In genomic region chr11:65047581-65048422, GRCh38 we compare ENCODE assay signal across 7 cellular contexts. TPM values are rescaled to one million over a fixed set of nuclear protein-coding genes. Genes with fewer than 3 reads are reported as not detected.
DNase-seq lines count a peak whose midpoint lies in the region; ATAC-seq, FAIRE-seq and TF ChIP-seq lines count a peak whose summit lies in the region.
"Had no signal": no experiment of that assay in that cellular context is flagged by ENCODE, and none has a peak within 500 bp of the region (broad histone marks: within the 10 kb centered on the region; RNA-seq: fewer than 3 reads in every experiment).

No MANE protein-coding gene starts in this region.

- intact Hi-C loops in Right ventricle myocardium inferior (cut with DNase I) = no loop called here
- intact Hi-C loops in cardiac septum (cut with DNase I) = no loop called here
- intact Hi-C loops in kidney (cut with DNase I) = no loop called here
- intact Hi-C loops in uterus (cut with DNase I; ENCODE audit: low total_unique reads) = no loop called here

- no peak overlapping the region for H3K27ac ChIP-seq in kidney (ENCODE audit: low read depth in 2 of 2, low read length in 2 of 2)
- H3K27ac ChIP-seq in uterus = peak overlapping the region; percentile 48 to 81

- in situ Hi-C loops in KBM-7 (cut with MboI; ENCODE audit: low pct_unique_long_range_greater_than_20kb, low sequenced_read_pairs) = no loop called here

- ATAC-seq in Right ventricle myocardium inferior = peak; percentile 53
- ATAC-seq in GM18868 (IDR thresholded peaks at IDR 0.05; ENCODE audit: unreplicated experiment) = no peak

- peak; percentile 74 for DNase-seq in Right ventricle myocardium inferior (ENCODE audit: missing footprints)
- DNase-seq in cardiac septum (ENCODE audit: low spot score) = no peak
- DNase-seq in kidney = no peak
- DNase-seq in uterus = peak; percentile 42 to 45
- DNase-seq in KBM-7 = no peak
- DNase-seq: MV-4-11 had no signal

- FAIRE-seq in kidney (lab: Jason Lieb, UNC) = no peak

- peaks cover 0 to 4% of the 10 kb centered on the region in 2 donors for H3K4me1 ChIP-seq in kidney (ENCODE audit: control insufficient read depth in 1 of 2, insufficient read depth in 1 of 2, low read depth in 1 of 2, low read length in 2 of 2)
- no peaks in the 10 kb centered on the region for H3K4me1 ChIP-seq in uterus

- no peaks in the 10 kb centered on the region for H3K36me3 ChIP-seq in kidney (ENCODE audit: control insufficient read depth in 1 of 2, insufficient read depth in 2 of 2, low read length in 2 of 2)
- no peaks in the 10 kb centered on the region for H3K36me3 ChIP-seq in uterus

- TF ChIP-seq POLR2A in uterus (IDR thresholded peaks at IDR 0.05) = no peak

- H3K27me3 ChIP-seq in uterus = no peaks in the 10 kb centered on the region

- H3K4me3 ChIP-seq in kidney (ENCODE audit: low read length in 2 of 2) (peak overlapping the region; percentile 45 to 58), uterus (peak overlapping the region; percentile 38 to 48)

- H3K9me3 ChIP-seq in kidney (ENCODE audit: control insufficient read depth in 1 of 2, low read length in 2 of 2) = no peaks in the 10 kb centered on the region
- H3K9me3 ChIP-seq in uterus = no peaks in the 10 kb centered on the region

- peak overlapping the region in 1 of 2 donors; percentile 26 for H3K9ac ChIP-seq in kidney (ENCODE audit: low read length in 2 of 2)

- TF ChIP-seq CTCF in kidney (IDR thresholded peaks at IDR 0.05; ENCODE audit: borderline replicate concordance, extremely low read depth, insufficient read depth) (no peak), uterus (IDR thresholded peaks at IDR 0.05) (no peak)

RNA-seq across cellular contexts. Expression of gene SAC3D1, which starts 6.8 kb away (rescaled TPM):
- 7.5 TPM for total RNA-seq in Right ventricle myocardium inferior
- total RNA-seq in cardiac septum = 5.0 TPM
- 6.8 TPM for total RNA-seq in kidney
- polyA plus RNA-seq in kidney (ENCODE audit: insufficient read depth, low read depth, low replicate concordance) = 13.4 TPM
- 10 to 100 TPM in 1 of 4 donors, 1 to 10 TPM in 3; 1.5 to 22.3 (median 7.9) TPM for total RNA-seq in uterus

RNA-seq across cellular contexts. Expression of gene NAALADL1, which starts 10.6 kb away (rescaled TPM):
- total RNA-seq in Right ventricle myocardium inferior = 3.4 TPM
- total RNA-seq in cardiac septum = 3.5 TPM
- 9.4 TPM for total RNA-seq in kidney
- 17.1 TPM for polyA plus RNA-seq in kidney (ENCODE audit: insufficient read depth, low read depth, low replicate concordance)
- 10 to 100 TPM in 2 of 4 donors, under 1 TPM in 2; 0.59 to 37.1 (median 17.6) TPM for total RNA-seq in uterus

RNA-seq across cellular contexts. Expression of gene SNX15, which starts 20.6 kb away (rescaled TPM):
- total RNA-seq in Right ventricle myocardium inferior = 18.3 TPM
- total RNA-seq in cardiac septum = 17.0 TPM
- 29.6 TPM for total RNA-seq in kidney
- 27.7 TPM for polyA plus RNA-seq in kidney (ENCODE audit: insufficient read depth, low read depth, low replicate concordance)
- 10 to 100 TPM; 13.1 to 27.6 (median 20.6) TPM for total RNA-seq in uterus

RNA-seq across cellular contexts. Expression of gene ARL2, which starts 33.8 kb away (rescaled TPM):
- 131 TPM for total RNA-seq in Right ventricle myocardium inferior
- total RNA-seq in cardiac septum = 120 TPM
- 91.6 TPM for total RNA-seq in kidney
- polyA plus RNA-seq in kidney (ENCODE audit: insufficient read depth, low read depth, low replicate concordance) = 284 TPM
- total RNA-seq in uterus = 100 to 1,000 TPM in 2 of 4 donors, 10 to 100 TPM in 2; 63.5 to 120 (median 93.8) TPM

RNA-seq across cellular contexts. Expression of gene CDCA5, which starts 36.0 kb away (rescaled TPM):
- 1.7 TPM for total RNA-seq in Right ventricle myocardium inferior
- total RNA-seq in cardiac septum = 1.5 TPM
- 1.4 TPM for total RNA-seq in kidney
- polyA plus RNA-seq in kidney (ENCODE audit: insufficient read depth, low read depth, low replicate concordance) = 0.43 TPM
- total RNA-seq in uterus = 1 to 10 TPM in 1 of 4 donors, under 1 TPM in 2, not detected in 1; 0.30 to 7.1 (median 0.77) TPM

Comparison
In these comparisons a context has a peak if more than half of its experiments do, and no peak if none do; other contexts are left out.
1. DNase-seq: peak in Right ventricle myocardium inferior (single experiment) and uterus (2 of 2); none in cardiac septum (single experiment), kidney (single experiment) and KBM-7 (single experiment).
2. H3K27ac ChIP-seq: peak in uterus (2 of 2); none in kidney (0 of 2).